Comparison of ENCODE assay signal across 19 cellular contexts in genomic region chr7:101898019-101898575, GRCh38.
DNase-seq lines count a peak whose midpoint lies in the region; ATAC-seq and TF ChIP-seq lines count a peak whose summit lies in the region.
"Had no signal": no experiment of that assay in that cellular context is flagged by ENCODE, and none has a peak within 500 bp of the region (broad histone marks: within the 10 kb centered on the region; RNA-seq: fewer than 3 reads in every experiment).

No MANE protein-coding gene starts in this region.

- no peak overlapping the region for H3K4me3 ChIP-seq in A673 (ENCODE audit: low read depth, low read length, poor library complexity, severe bottlenecking)
- H3K4me3 ChIP-seq in SK-N-SH (ENCODE audit: low read depth in 2 of 2, low read length in 1 of 2): no peak overlapping the region
- no peak overlapping the region for H3K4me3 ChIP-seq in fibroblast of mammary gland (ENCODE audit: control insufficient read depth, low read depth, low read length)
- H3K4me3 ChIP-seq: SJSA1, skin epidermis had no signal

- H3K9me3 ChIP-seq in A673 (ENCODE audit: low read depth, low read length, poor library complexity, severe bottlenecking) (no peaks in the 10 kb centered on the region), SK-N-SH (no peaks in the 10 kb centered on the region)
- H3K9me3 ChIP-seq: SJSA1 had no signal

- no peak overlapping the region for H3K9ac ChIP-seq in SK-N-SH

- TF ChIP-seq RAD21 in SK-N-SH (IDR thresholded peaks at IDR 0.05; ENCODE audit: low read length): no peak

- H3K27me3 ChIP-seq in A673 (replicated peaks; ENCODE audit: insufficient read depth, low read depth, low read length, poor library complexity) (no peaks in the 10 kb centered on the region), SK-N-SH (ENCODE audit: insufficient read depth) (no peaks in the 10 kb centered on the region)
- H3K27me3 ChIP-seq: SJSA1 had no signal

- no TSS peak for BruUV-seq in A673 (replicated peaks; lab: Mats Ljungman, UMichigan)

- no peaks in the 10 kb centered on the region for H3F3A ChIP-seq in SK-N-SH (replicated peaks; ENCODE audit: insufficient read depth)

- no peaks in the 10 kb centered on the region for H3K9me3 Mint-ChIP-seq in stimulated activated effector memory CD8-positive, alpha-beta T cell treated with anti-CD3 and anti-CD28 coated beads, Interleukin-12 subunit alpha, Interleukin-12 subunit beta, amount 100 ng/mL, for 72 hours
- H3K9me3 Mint-ChIP-seq: activated naive CD8-positive, alpha-beta T cell treated with anti-CD3 and anti-CD28 coated beads, Interleukin-2, amount 10 ng/mL, durations not matched to agents 7 days and 5 days; CD4-positive, CD25-positive, alpha-beta regulatory T cell had no signal

- WGBS in SK-N-SH (ENCODE audit: low lambda C conversion rate): 78% methylated on average over 13 of the region's 13 CpGs

- TF ChIP-seq CTCF in A673 (conservative IDR thresholded peaks at IDR 0.05; ENCODE audit: low read depth, low read length) (no peak), SK-N-SH (IDR thresholded peaks at IDR 0.05) (no peak), fibroblast of mammary gland (conservative IDR thresholded peaks at IDR 0.05; ENCODE audit: control insufficient read depth, insufficient read depth, low read depth, low read length) (no peak)

- no peaks in the 10 kb centered on the region for H3K9me2 ChIP-seq in SK-N-SH

- DNase-seq in A673 (ENCODE audit: low spot score) (peak; percentile 49), SK-N-SH (no peak), fibroblast of mammary gland (ENCODE audit: low read depth) (peak; percentile 18), sciatic nerve (ENCODE audit: low spot score) (no peak), COLO829 (ENCODE audit: low spot score) (no peak)
- DNase-seq in stimulated activated effector memory CD8-positive, alpha-beta T cell treated with anti-CD3 and anti-CD28 coated beads, Interleukin-12 subunit alpha, Interleukin-12 subunit beta, amount 100 ng/mL, for 72 hours (ENCODE audit: low spot score in 2 of 2): no peak
- DNase-seq: activated CD8-positive, alpha-beta memory T cell treated with anti-CD3 and anti-CD28 coated beads for 24 hours; activated naive CD8-positive, alpha-beta T cell treated with anti-CD3 and anti-CD28 coated beads, Interleukin-2, amount 10 ng/mL, durations not matched to agents 7 days and 5 days; CD4-positive, CD25-positive, alpha-beta regulatory T cell; DMS53; NCI-H526 treated with DMSO at 0.1 percent for 48 hours; stimulated activated CD8-positive, alpha-beta memory T cell treated with anti-CD3 and anti-CD28 coated beads, Interleukin-4, amount 100 ng/mL, for 48 hours; substantia nigra; T-helper 9 cell had no signal

- CTCF ChIA-PET in A673 (lab: Charles Lee) (interaction anchor here (0.6 kb wide), 1 partner anchor 88 kb away, joined by 6 read pairs; no protein-coding TSS in a partner anchor), SK-N-SH (lab: Yijun Ruan, JAX) (interaction anchor here (0.6 to 1.1 kb wide), 3 partner anchors 84 to 294 kb away, joined by 3 to 4 read pairs (median 3); no protein-coding TSS in a partner anchor)

- H3K4me1 ChIP-seq in A673 (ENCODE audit: insufficient read depth, low read length, poor library complexity, severe bottlenecking): peaks cover 35% of the 10 kb centered on the region
- H3K4me1 ChIP-seq in SK-N-SH (ENCODE audit: control insufficient read depth in 1 of 2, insufficient read depth in 2 of 2, low read depth in 1 of 2, low read length in 1 of 2): peaks cover 17 to 23% of the 10 kb centered on the region in 2 experiments; a peak in 3 of 4 replicates

- intact Hi-C loops in A673 (cut with micrococcal nuclease; ENCODE audit: unreplicated experiment): no loop called here
- intact Hi-C loops in sciatic nerve (cut with DNase I): no loop called here

- POLR2A ChIA-PET in A673 (lab: Charles Lee; ENCODE audit: low non-redundant PET) (interaction anchor here (0.6 to 0.9 kb wide), 2 partner anchors 47 to 914 kb away, joined by 4 read pairs; no protein-coding TSS in a partner anchor), SK-N-SH (lab: Yijun Ruan, JAX) (no interaction called here)

- H3K36me3 Mint-ChIP-seq in stimulated activated effector memory CD8-positive, alpha-beta T cell treated with anti-CD3 and anti-CD28 coated beads, Interleukin-12 subunit alpha, Interleukin-12 subunit beta, amount 100 ng/mL, for 72 hours: no peaks in the 10 kb centered on the region
- H3K36me3 Mint-ChIP-seq: activated naive CD8-positive, alpha-beta T cell treated with anti-CD3 and anti-CD28 coated beads, Interleukin-2, amount 10 ng/mL, durations not matched to agents 7 days and 5 days; CD4-positive, CD25-positive, alpha-beta regulatory T cell had no signal

- H3K27ac ChIP-seq in A673 (ENCODE audit: low read depth, low read length, poor library complexity, severe bottlenecking): peak overlapping the region; percentile 60
- peak overlapping the region in 1 of 2 experiments; percentile 23; a peak in 1 of 4 replicates for H3K27ac ChIP-seq in SK-N-SH (ENCODE audit: low read depth in 2 of 2, low read length in 1 of 2)
- H3K27ac ChIP-seq: SJSA1, skin epidermis had no signal

- no peak overlapping the region for H3K4me3 Mint-ChIP-seq in stimulated activated effector memory CD8-positive, alpha-beta T cell treated with anti-CD3 and anti-CD28 coated beads, Interleukin-12 subunit alpha, Interleukin-12 subunit beta, amount 100 ng/mL, for 72 hours
- H3K4me3 Mint-ChIP-seq: activated naive CD8-positive, alpha-beta T cell treated with anti-CD3 and anti-CD28 coated beads, Interleukin-2, amount 10 ng/mL, durations not matched to agents 7 days and 5 days had no signal

- peaks cover 53% of the 10 kb centered on the region for H4K20me1 ChIP-seq in SK-N-SH (ENCODE audit: insufficient read depth)

- H3K79me2 ChIP-seq in SK-N-SH (ENCODE audit: insufficient read depth): peaks cover 95% of the 10 kb centered on the region

- no peak for TF ChIP-seq EP300 in SK-N-SH (IDR thresholded peaks at IDR 0.05; ENCODE audit: borderline replicate concordance in 1 of 2, low read depth in 1 of 2, low read length in 1 of 2)

- H2AFZ ChIP-seq in SK-N-SH (ENCODE audit: low read depth): no peak overlapping the region

- peak; percentile 45 for ATAC-seq in sciatic nerve
- ATAC-seq in HG02938 (IDR thresholded peaks at IDR 0.05; ENCODE audit: unreplicated experiment): no peak
- no peak for ATAC-seq in HG03025 (IDR thresholded peaks at IDR 0.05; ENCODE audit: low FRiP score, unreplicated experiment)
- ATAC-seq in stimulated activated effector memory CD8-positive, alpha-beta T cell treated with anti-CD3 and anti-CD28 coated beads, Interleukin-12 subunit alpha, Interleukin-12 subunit beta, amount 100 ng/mL, for 72 hours: no peak
- ATAC-seq: activated CD4-positive, CD25-positive, alpha-beta regulatory T cell treated with anti-CD3 and anti-CD28 coated beads, Interleukin-2, amount 50 U/mL, for 24 hours had no signal

- H3K27ac Mint-ChIP-seq in stimulated activated effector memory CD8-positive, alpha-beta T cell treated with anti-CD3 and anti-CD28 coated beads, Interleukin-12 subunit alpha, Interleukin-12 subunit beta, amount 100 ng/mL, for 72 hours: no peak overlapping the region
- H3K27ac Mint-ChIP-seq: activated naive CD8-positive, alpha-beta T cell treated with anti-CD3 and anti-CD28 coated beads, Interleukin-2, amount 10 ng/mL, durations not matched to agents 7 days and 5 days; CD4-positive, CD25-positive, alpha-beta regulatory T cell had no signal

- H3K4me2 ChIP-seq in SK-N-SH: no peak overlapping the region

- H3K36me3 ChIP-seq in A673 (ENCODE audit: insufficient read depth, low read length, poor library complexity, severe bottlenecking): no peaks in the 10 kb centered on the region
- H3K36me3 ChIP-seq in SK-N-SH (replicated peaks in 1 of 2; ENCODE audit: control insufficient read depth in 1 of 2, insufficient read depth in 2 of 2, low read length in 1 of 2): no peaks in the 10 kb centered on the region
- H3K36me3 ChIP-seq: SJSA1 had no signal

- H3K4me1 Mint-ChIP-seq in stimulated activated effector memory CD8-positive, alpha-beta T cell treated with anti-CD3 and anti-CD28 coated beads, Interleukin-12 subunit alpha, Interleukin-12 subunit beta, amount 100 ng/mL, for 72 hours: peaks cover 22% of the 10 kb centered on the region

TF ChIP-seq in SK-N-SH, 30 proteins besides CTCF, POLR2A, EP300 and RAD21:
- TF ChIP-seq TCF12 (IDR thresholded peaks at IDR 0.05): peak; percentile 52
- TF ChIP-seq, protein P1, sequence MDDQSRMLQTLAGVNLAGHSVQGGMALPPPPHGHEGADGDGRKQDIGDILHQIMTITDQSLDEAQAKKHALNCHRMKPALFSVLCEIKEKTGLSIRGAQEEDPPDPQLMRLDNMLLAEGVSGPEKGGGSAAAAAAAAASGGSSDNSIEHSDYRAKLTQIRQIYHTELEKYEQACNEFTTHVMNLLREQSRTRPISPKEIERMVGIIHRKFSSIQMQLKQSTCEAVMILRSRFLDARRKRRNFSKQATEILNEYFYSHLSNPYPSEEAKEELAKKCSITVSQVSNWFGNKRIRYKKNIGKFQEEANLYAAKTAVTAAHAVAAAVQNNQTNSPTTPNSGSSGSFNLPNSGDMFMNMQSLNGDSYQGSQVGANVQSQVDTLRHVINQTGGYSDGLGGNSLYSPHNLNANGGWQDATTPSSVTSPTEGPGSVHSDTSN (IDR thresholded peaks at IDR 0.05): no peak

Comparison
In these comparisons a context has a peak if more than half of its experiments do, and no peak if none do; other contexts are left out.
1. DNase-seq: peak in A673 (single experiment) and fibroblast of mammary gland (single experiment); none in SK-N-SH (single experiment), sciatic nerve (single experiment), stimulated activated effector memory CD8-positive, alpha-beta T cell treated with anti-CD3 and anti-CD28 coated beads, Interleukin-12 subunit alpha, Interleukin-12 subunit beta, amount 100 ng/mL, for 72 hours (0 of 2) and COLO829 (single experiment).